In the genomic region with DNA sequence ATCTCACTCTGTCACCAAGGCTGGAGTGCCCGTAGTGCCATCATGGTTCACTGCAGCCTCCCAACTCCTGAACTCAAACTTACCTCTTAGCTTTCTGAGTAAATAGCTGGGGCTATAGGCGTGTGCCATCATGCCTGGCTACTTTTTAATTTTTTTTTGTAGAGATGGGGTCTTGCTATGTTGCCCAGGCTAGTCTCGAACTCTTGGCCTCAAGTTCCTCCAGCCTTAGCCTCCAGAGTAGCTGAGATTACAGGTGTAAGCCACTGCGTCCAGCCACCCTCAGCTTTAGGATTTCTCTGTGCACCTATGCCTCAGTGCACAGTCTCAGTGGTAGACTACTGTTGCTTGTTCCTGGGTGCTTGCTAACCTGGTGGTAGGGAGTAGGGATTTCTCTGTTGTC, we compare ENCODE assay signal across 13 cellular contexts. TPM values are rescaled to one million over a fixed set of nuclear protein-coding genes. Genes with fewer than 3 reads are reported as not detected.
DNase-seq lines count a peak whose midpoint lies in the region; ATAC-seq and TF ChIP-seq lines count a peak whose summit lies in the region.
"Had no signal": no experiment of that assay in that cellular context is flagged by ENCODE, and none has a peak within 500 bp of the region (broad histone marks: within the 10 kb centered on the region; RNA-seq: fewer than 3 reads in every experiment).

No MANE protein-coding gene starts in this region.

- H3K4me1 ChIP-seq in OCI-LY7 (ENCODE audit: insufficient read depth, low read length, poor library complexity, severe bottlenecking): peaks cover 68% of the 10 kb centered on the region

- H2AFZ ChIP-seq in OCI-LY7 (ENCODE audit: low read length): no peak overlapping the region
- H2AFZ ChIP-seq: GM23248 had no signal

- H3K36me3 ChIP-seq in OCI-LY7 (ENCODE audit: insufficient read depth, low read length): peaks cover 71% of the 10 kb centered on the region

- peak overlapping the region; percentile 4 for H3K4me3 Mint-ChIP-seq in activated T-cell treated with anti-CD3 and anti-CD28 coated beads, Interleukin-2, amount 50 U/mL, for 4 hours
- H3K4me3 Mint-ChIP-seq in central memory CD8-positive, alpha-beta T cell: no peak overlapping the region

- POLR2A ChIA-PET in OCI-LY7 (lab: Charles Lee): no interaction called here

- no TSS peak for BruUV-seq in OCI-LY7 (replicated peaks; lab: Mats Ljungman, UMichigan)

- peak overlapping the region; percentile 42 for H3K27ac Mint-ChIP-seq in central memory CD8-positive, alpha-beta T cell (ENCODE audit: low read depth)

- H4K20me1 ChIP-seq in OCI-LY7 (ENCODE audit: insufficient read depth, low read length): peaks cover 8% of the 10 kb centered on the region; the same call in 1 of the 2 replicates

- TF ChIP-seq CTCF in OCI-LY7 (conservative IDR thresholded peaks at IDR 0.05; ENCODE audit: low read length): no peak

- H3K79me2 ChIP-seq in OCI-LY7 (ENCODE audit: insufficient read depth, low read depth, low read length): peaks cover 93% of the 10 kb centered on the region

- DNase-seq in activated T-cell treated with anti-CD3 and anti-CD28 coated beads, Interleukin-2, amount 50 U/mL, for 4 hours: no peak
- no peak for DNase-seq in activated T-cell treated with anti-CD3 and anti-CD28 coated beads, Interleukin-2, amount 50 U/mL, for 48 hours
- DNase-seq in OCI-LY7 (ENCODE audit: low spot score) (no peak), cerebellar nuclear complex (lab: John Stamatoyannopoulos, UW) (no peak), activated gamma-delta T cell treated with Interleukin-2 at 50 U/mL for 16 hours (no peak), Ammon's horn (ENCODE audit: low spot score) (no peak)
- DNase-seq in central memory CD8-positive, alpha-beta T cell (ENCODE audit: low spot score in 2 of 2): no peak
- no peak for DNase-seq in stimulated activated naive CD8-positive, alpha-beta T cell treated with anti-CD3 and anti-CD28 coated beads, Interleukin-15, Interleukin-2, amounts not matched to agents 100 U/mL and 50 U/mL, for 24 hours
- DNase-seq: GM23248, islet precursor cell, NCI-H187, NCI-H510A, SIG-M5 had no signal

- H3K4me2 ChIP-seq in OCI-LY7 (ENCODE audit: low read length): no peak overlapping the region

- no peak for ATAC-seq in activated T-cell treated with anti-CD3 and anti-CD28 coated beads, Interleukin-2, amount 50 U/mL, for 4 hours
- ATAC-seq in central memory CD8-positive, alpha-beta T cell (replicated peaks; ENCODE audit: extremely low read depth, poor library complexity, severe bottlenecking): no peak
- ATAC-seq in stimulated activated naive CD8-positive, alpha-beta T cell treated with anti-CD3 and anti-CD28 coated beads, Interleukin-15, Interleukin-2, amounts not matched to agents 100 U/mL and 50 U/mL, for 24 hours: peak; percentile 4

- H3K4me3 ChIP-seq in OCI-LY7 (ENCODE audit: low read depth, low read length, poor library complexity, severe bottlenecking): no peak overlapping the region
- H3K4me3 ChIP-seq: GM23248 had no signal

- H3K27ac ChIP-seq in OCI-LY7 (ENCODE audit: low read depth, low read length, poor library complexity, severe bottlenecking): peak overlapping the region; percentile 10
- H3K27ac ChIP-seq: GM23248 had no signal

- peaks cover 35% of the 10 kb centered on the region for H3K36me3 Mint-ChIP-seq in activated T-cell treated with anti-CD3 and anti-CD28 coated beads, Interleukin-2, amount 50 U/mL, for 4 hours (ENCODE audit: insufficient read depth)
- peaks cover 25% of the 10 kb centered on the region for H3K36me3 Mint-ChIP-seq in central memory CD8-positive, alpha-beta T cell (ENCODE audit: insufficient read depth)

- no peaks in the 10 kb centered on the region for H3K27me3 Mint-ChIP-seq in activated T-cell treated with anti-CD3 and anti-CD28 coated beads, Interleukin-2, amount 50 U/mL, for 4 hours (ENCODE audit: low read depth)
- H3K27me3 Mint-ChIP-seq in central memory CD8-positive, alpha-beta T cell: no peaks in the 10 kb centered on the region

- CTCF ChIA-PET in OCI-LY7 (lab: Charles Lee; ENCODE audit: unreplicated experiment): no interaction called here

- H3K9me3 Mint-ChIP-seq in activated T-cell treated with anti-CD3 and anti-CD28 coated beads, Interleukin-2, amount 50 U/mL, for 4 hours: no peaks in the 10 kb centered on the region
- H3K9me3 Mint-ChIP-seq in central memory CD8-positive, alpha-beta T cell: no peaks in the 10 kb centered on the region

- H3K9me3 ChIP-seq in OCI-LY7 (ENCODE audit: low read length): no peaks in the 10 kb centered on the region

- peaks cover 78% of the 10 kb centered on the region for H3K4me1 Mint-ChIP-seq in activated T-cell treated with anti-CD3 and anti-CD28 coated beads, Interleukin-2, amount 50 U/mL, for 4 hours (ENCODE audit: low read depth)
- H3K4me1 Mint-ChIP-seq in central memory CD8-positive, alpha-beta T cell: peaks cover 51% of the 10 kb centered on the region

- H3K9me2 ChIP-seq in OCI-LY7 (ENCODE audit: insufficient read depth, low read length): no peaks in the 10 kb centered on the region

- intact Hi-C loops in OCI-LY7 (cut with micrococcal nuclease; ENCODE audit: unreplicated experiment): no loop called here

RNA-seq across cellular contexts. Expression of a gene that starts 5.5 kb away (rescaled TPM):
- 100 to 1,000 TPM in 2 of 3 donors, 10 to 100 TPM in 1; 91.3 to 103 (median 103) TPM for total RNA-seq in activated T-cell treated with anti-CD3 and anti-CD28 coated beads, Interleukin-2, amount 50 U/mL, for 4 hours
- 50.9 and 53.1 TPM in 2 replicates for total RNA-seq in OCI-LY7 (2014; rRNA removed; shearing (Covaris generic))
- total RNA-seq in OCI-LY7 (2022): 79.5 and 98.8 TPM in 2 replicates

RNA-seq across cellular contexts. Expression of a gene that starts 24.6 kb away (rescaled TPM):
- total RNA-seq in activated T-cell treated with anti-CD3 and anti-CD28 coated beads, Interleukin-2, amount 50 U/mL, for 4 hours: 10 to 100 TPM in 1 of 3 donors, 1 to 10 TPM in 2; 7.4 to 11.0 (median 7.9) TPM
- 38.9 and 46.2 TPM in 2 replicates for total RNA-seq in OCI-LY7 (2014; rRNA removed; shearing (Covaris generic))
- total RNA-seq in OCI-LY7 (2022): 27.5 and 36.8 TPM in 2 replicates

RNA-seq across cellular contexts. Expression of a gene that starts 33.9 kb away (rescaled TPM):
- total RNA-seq in activated T-cell treated with anti-CD3 and anti-CD28 coated beads, Interleukin-2, amount 50 U/mL, for 4 hours: 1 to 10 TPM in 1 of 3 donors, under 1 TPM in 2; 0.53 to 1.3 (median 0.68) TPM
- 0.08 TPM in 1 of 2 replicates, not detected in the other for total RNA-seq in OCI-LY7 (2014; rRNA removed; shearing (Covaris generic))
- total RNA-seq in OCI-LY7 (2022): not detected in 2 replicates

RNA-seq across cellular contexts. Expression of a gene that starts 41.0 kb away (rescaled TPM):
- total RNA-seq in activated T-cell treated with anti-CD3 and anti-CD28 coated beads, Interleukin-2, amount 50 U/mL, for 4 hours: 10 to 100 TPM; 19.0 to 27.6 (median 21.5) TPM
- 28.6 and 35.2 TPM in 2 replicates for total RNA-seq in OCI-LY7 (2014; rRNA removed; shearing (Covaris generic))
- 33.4 and 35.8 TPM in 2 replicates for total RNA-seq in OCI-LY7 (2022)

RNA-seq across cellular contexts. Expression of a gene that starts 41.0 kb away (rescaled TPM):
- 10 to 100 TPM; 60.3 to 66.8 (median 63.0) TPM for total RNA-seq in activated T-cell treated with anti-CD3 and anti-CD28 coated beads, Interleukin-2, amount 50 U/mL, for 4 hours
- 75.3 and 85.1 TPM in 2 replicates for total RNA-seq in OCI-LY7 (2014; rRNA removed; shearing (Covaris generic))
- total RNA-seq in OCI-LY7 (2022): 80.4 and 85.5 TPM in 2 replicates
